In genomic region chr3:122957707-122958210, GRCh38 we compare ENCODE assay signal across 18 cellular contexts.
DNase-seq lines count a peak whose midpoint lies in the region; ATAC-seq and TF ChIP-seq lines count a peak whose summit lies in the region.
"Had no signal": no experiment of that assay in that cellular context is flagged by ENCODE, and none has a peak within 500 bp of the region (broad histone marks: within the 10 kb centered on the region; RNA-seq: fewer than 3 reads in every experiment).

No MANE protein-coding gene starts in this region.

- POLR2A ChIA-PET in activated CD8-positive, alpha-beta T cell treated with anti-CD3 and anti-CD28 coated beads for 36 hours (lab: Charles Lee) = no interaction called here
- POLR2A ChIA-PET in T-cell (lab: Charles Lee) = no interaction called here

- ATAC-seq in Right ventricle myocardium superior (ENCODE audit: poor library complexity) (peak; percentile 89), T-cell (replicated peaks in 1 of 4) (no peak)
- ATAC-seq in activated CD8-positive, alpha-beta T cell treated with anti-CD3 and anti-CD28 coated beads for 36 hours = no peak
- ATAC-seq: Panc1; stimulated activated naive B cell treated with anti-CD40 and anti-IgM and Interleukin-4, amounts not matched to agents 10 μg/mL and 1 μg/mL and 100 μg/mL, for 72 hours had no signal

- intact Hi-C loops in Right ventricle myocardium superior (cut with DNase I) = no loop called here
- intact Hi-C loops in activated CD8-positive, alpha-beta T cell treated with anti-CD3 and anti-CD28 coated beads for 36 hours (cut with micrococcal nuclease) = no loop called here

- no peak overlapping the region for H3K4me3 Mint-ChIP-seq in HFFc6
- H3K4me3 Mint-ChIP-seq in activated CD8-positive, alpha-beta T cell treated with anti-CD3 and anti-CD28 coated beads for 36 hours = no peak overlapping the region
- no peak overlapping the region for H3K4me3 Mint-ChIP-seq in T-cell
- H3K4me3 Mint-ChIP-seq: stimulated activated naive B cell treated with anti-CD40 and anti-IgM and Interleukin-4, amounts not matched to agents 10 μg/mL and 1 μg/mL and 100 μg/mL, for 72 hours had no signal

- H3K27me3 Mint-ChIP-seq in HFFc6 (ENCODE audit: insufficient read depth) = peaks cover 67% of the 10 kb centered on the region
- H3K27me3 Mint-ChIP-seq in activated CD8-positive, alpha-beta T cell treated with anti-CD3 and anti-CD28 coated beads for 36 hours = peaks cover 11% of the 10 kb centered on the region
- peaks cover 16 to 19% of the 10 kb centered on the region in 2 donors for H3K27me3 Mint-ChIP-seq in T-cell

- H3K27ac Mint-ChIP-seq in HFFc6 (no peak overlapping the region), T-cell (no peak overlapping the region)
- H3K27ac Mint-ChIP-seq in activated CD8-positive, alpha-beta T cell treated with anti-CD3 and anti-CD28 coated beads for 36 hours = no peak overlapping the region
- H3K27ac Mint-ChIP-seq: stimulated activated naive B cell treated with anti-CD40 and anti-IgM and Interleukin-4, amounts not matched to agents 10 μg/mL and 1 μg/mL and 100 μg/mL, for 72 hours had no signal

- DNase-seq in NCI-H1694 treated with DMSO at 0.1 percent for 48 hours (lab: John Stamatoyannopoulos, UW) (peak; percentile 40), NCI-H1694 (lab: John Stamatoyannopoulos, UW) (no peak), Right ventricle myocardium superior (peak; percentile 74), myocyte (ENCODE audit: low read depth) (peak; percentile 25), ureter (ENCODE audit: low spot score) (peak; percentile 62), HFFc6 (no peak), T-cell (no peak)
- no peak for DNase-seq in activated CD8-positive, alpha-beta T cell treated with anti-CD3 and anti-CD28 coated beads for 36 hours
- DNase-seq: activated CD4-positive, alpha-beta T cell treated with anti-CD3 and anti-CD28 coated beads, Interleukin-2, amount 50 U/mL, for 4 hours; activated naive CD4-positive, alpha-beta T cell treated with anti-CD3 and anti-CD28 coated beads, Interleukin-2, amount 50 U/mL, for 16 hours; activated T-cell treated with anti-CD3 and anti-CD28 coated beads, Interleukin-2, amount 50 U/mL, for 1 hour; HCEC 1CT; NCI-H1092 treated with DMSO at 0.1 percent for 48 hours; NCI-H2107; NCI-H526 treated with DMSO at 0.1 percent for 48 hours; stimulated activated naive B cell treated with anti-CD40 and anti-IgM and Interleukin-4, amounts not matched to agents 10 μg/mL and 1 μg/mL and 100 μg/mL, for 72 hours; transverse colon had no signal

- H3K9me3 Mint-ChIP-seq in HFFc6 (no peaks in the 10 kb centered on the region), T-cell (no peaks in the 10 kb centered on the region)
- H3K9me3 Mint-ChIP-seq in activated CD8-positive, alpha-beta T cell treated with anti-CD3 and anti-CD28 coated beads for 36 hours = no peaks in the 10 kb centered on the region
- H3K9me3 Mint-ChIP-seq: stimulated activated naive B cell treated with anti-CD40 and anti-IgM and Interleukin-4, amounts not matched to agents 10 μg/mL and 1 μg/mL and 100 μg/mL, for 72 hours had no signal

- H3K36me3 Mint-ChIP-seq in HFFc6 (ENCODE audit: low read depth) (no peaks in the 10 kb centered on the region), T-cell (no peaks in the 10 kb centered on the region)
- H3K36me3 Mint-ChIP-seq in activated CD8-positive, alpha-beta T cell treated with anti-CD3 and anti-CD28 coated beads for 36 hours (ENCODE audit: low read depth) = no peaks in the 10 kb centered on the region
- H3K36me3 Mint-ChIP-seq: stimulated activated naive B cell treated with anti-CD40 and anti-IgM and Interleukin-4, amounts not matched to agents 10 μg/mL and 1 μg/mL and 100 μg/mL, for 72 hours had no signal

- CTCF ChIA-PET in activated CD8-positive, alpha-beta T cell treated with anti-CD3 and anti-CD28 coated beads for 36 hours (lab: Charles Lee) = interaction anchor here (0.9 kb wide), 1 partner anchor 15 kb away, joined by 3 read pairs; no protein-coding TSS in a partner anchor
- CTCF ChIA-PET in T-cell (lab: Charles Lee) = no interaction called here

- no peak for TF ChIP-seq CTCF in HFFc6 (IDR thresholded peaks at IDR 0.05)
- TF ChIP-seq CTCF in activated CD8-positive, alpha-beta T cell treated with anti-CD3 and anti-CD28 coated beads for 36 hours (IDR thresholded peaks at IDR 0.05) = no peak

- no peaks in the 10 kb centered on the region for H3K4me1 Mint-ChIP-seq in HFFc6 (ENCODE audit: low read depth)
- H3K4me1 Mint-ChIP-seq in activated CD8-positive, alpha-beta T cell treated with anti-CD3 and anti-CD28 coated beads for 36 hours (ENCODE audit: low read depth) = no peaks in the 10 kb centered on the region
- no peaks in the 10 kb centered on the region for H3K4me1 Mint-ChIP-seq in T-cell

Comparison
In these comparisons a context has a peak if more than half of its experiments do, and no peak if none do; other contexts are left out.
1. DNase-seq: peak in NCI-H1694 treated with DMSO at 0.1 percent for 48 hours (single experiment), Right ventricle myocardium superior (single experiment), myocyte (single experiment) and ureter (single experiment); none in NCI-H1694 (single experiment), HFFc6 (single experiment), activated CD8-positive, alpha-beta T cell treated with anti-CD3 and anti-CD28 coated beads for 36 hours (single experiment) and T-cell (0 of 34).